18 cellular contexts compared by ENCODE assay signal in the genomic region with DNA sequence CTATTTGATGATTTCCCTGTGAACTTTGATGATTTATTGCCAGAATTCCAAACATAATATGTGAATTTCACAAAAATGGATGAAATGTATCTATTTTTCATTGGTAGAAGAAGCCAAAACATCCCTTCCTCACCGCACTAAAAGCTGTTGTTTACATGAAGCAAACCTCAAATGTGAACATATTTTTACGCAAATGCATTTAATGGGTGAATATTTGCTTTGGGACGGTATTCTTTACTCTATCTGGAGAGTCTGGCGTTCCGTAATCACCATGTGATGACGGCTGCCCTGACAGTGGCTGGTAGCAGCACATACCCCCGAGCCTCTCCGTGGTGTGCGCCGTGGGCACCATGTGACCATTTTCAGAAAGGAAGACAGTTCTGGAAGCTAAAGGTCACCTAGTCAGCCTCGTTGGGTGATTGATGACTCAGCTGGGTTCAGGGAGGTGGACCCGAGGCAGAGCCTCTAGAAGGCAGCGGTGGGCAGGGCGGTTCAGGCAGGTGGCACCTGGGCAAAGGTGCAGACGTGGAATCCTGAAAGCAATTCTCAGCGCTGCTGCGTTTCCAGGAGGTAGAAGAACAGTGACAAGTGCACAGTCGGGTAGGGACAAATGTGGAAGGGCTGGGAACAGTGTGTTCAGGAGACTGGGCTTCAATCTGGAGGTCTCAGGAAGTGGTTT. TPM values are rescaled to one million over a fixed set of nuclear protein-coding genes. Genes with fewer than 3 reads are reported as not detected.
DNase-seq lines count a peak whose midpoint lies in the region; ATAC-seq and TF ChIP-seq lines count a peak whose summit lies in the region.
"Had no signal": no experiment of that assay in that cellular context is flagged by ENCODE, and none has a peak within 500 bp of the region (broad histone marks: within the 10 kb centered on the region; RNA-seq: fewer than 3 reads in every experiment).

No MANE protein-coding gene starts in this region.

- peak in 3 of 4 donors; percentile 23 to 48 (median 31) for ATAC-seq in psoas muscle
- ATAC-seq in GM19467 (IDR thresholded peaks at IDR 0.05; ENCODE audit: unreplicated experiment) = no peak
- ATAC-seq: activated naive CD4-positive, alpha-beta T cell treated with anti-CD3 and anti-CD28 coated beads, Interleukin-2, amount 50 U/mL, for 72 hours; Panc1 had no signal

- H3K27me3 ChIP-seq in layer of hippocampus (ENCODE audit: control insufficient read depth, insufficient read depth, low read length) (no peaks in the 10 kb centered on the region), psoas muscle (ENCODE audit: insufficient read depth in 3 of 3, low read length in 2 of 3) (no peaks in the 10 kb centered on the region)
- H3K27me3 ChIP-seq: brain microvascular endothelial cell, tibial artery had no signal

- intact Hi-C loops in psoas muscle (cut with DNase I) = no loop called here

- TF ChIP-seq CTCF in psoas muscle (IDR thresholded peaks at IDR 0.05) = no peak

- 76 to 85% (median 79%) methylated on average over 18 of the region's 18 CpGs for WGBS in psoas muscle, 3 donors

- H3K36me3 ChIP-seq in psoas muscle (ENCODE audit: insufficient read depth in 1 of 2, low read depth in 1 of 2) = peaks cover 6 to 25% of the 10 kb centered on the region in 2 donors
- H3K36me3 ChIP-seq: brain microvascular endothelial cell had no signal

- peak overlapping the region; percentile 30 for H3K27ac ChIP-seq in layer of hippocampus (ENCODE audit: low read depth, low read length)
- peak overlapping the region; percentile 37 for H3K27ac ChIP-seq in psoas muscle
- H3K27ac ChIP-seq: brain microvascular endothelial cell, tibial artery had no signal

- H3K9me3 ChIP-seq in psoas muscle = no peaks in the 10 kb centered on the region
- H3K9me3 ChIP-seq: tibial artery had no signal

- DNase-seq in LoVo (ENCODE audit: low spot score) (peak; percentile 19), amniotic epithelial cell (ENCODE audit: low read depth) (peak; percentile 84), psoas muscle (no peak), NCI-H2171 treated with DMSO at 0.1 percent for 48 hours (lab: John Stamatoyannopoulos, UW) (no peak), HPDE6-E6E7 (ENCODE audit: extremely low spot score) (no peak), HuH-7.5 (ENCODE audit: low spot score) (no peak)
- DNase-seq: brain microvascular endothelial cell; COR-L47; GOT3; NCI-H1417 treated with DMSO at 0.1 percent for 48 hours; NCI-H2227 treated with DMSO at 0.1 percent for 48 hours; occipital lobe; stimulated activated CD4-positive, alpha-beta T cell treated with anti-CD3 and anti-CD28 coated beads, Interleukin-15, amount 100 ng/mL, for 24 hours; tibial artery had no signal

- peaks cover 14% of the 10 kb centered on the region for H3K4me1 ChIP-seq in psoas muscle
- H3K4me1 ChIP-seq: tibial artery had no signal

- no peak overlapping the region for H3K4me3 ChIP-seq in psoas muscle
- H3K4me3 ChIP-seq: tibial artery had no signal

RNA-seq across cellular contexts. Expression of a gene that starts 45.3 kb away (rescaled TPM):
- total RNA-seq in psoas muscle = 10 to 100 TPM; 37.3 to 55.8 (median 46.2) TPM
- 10 to 100 TPM; 11.0 to 30.6 (median 12.1) TPM for polyA plus RNA-seq in psoas muscle

RNA-seq across cellular contexts. Expression of a gene that starts 54.5 kb away (rescaled TPM):
- total RNA-seq in psoas muscle = 1 to 10 TPM; 5.3 to 9.1 (median 8.8) TPM
- 10 to 100 TPM; 11.2 to 17.8 (median 14.3) TPM for polyA plus RNA-seq in psoas muscle

Comparison
In these comparisons a context has a peak if more than half of its experiments do, and no peak if none do; other contexts are left out.
1. DNase-seq: peak in LoVo (single experiment) and amniotic epithelial cell (single experiment); none in psoas muscle (0 of 2), NCI-H2171 treated with DMSO at 0.1 percent for 48 hours (single experiment), HPDE6-E6E7 (single experiment) and HuH-7.5 (single experiment).